27 cellular contexts compared by ENCODE assay signal in the genomic region with DNA sequence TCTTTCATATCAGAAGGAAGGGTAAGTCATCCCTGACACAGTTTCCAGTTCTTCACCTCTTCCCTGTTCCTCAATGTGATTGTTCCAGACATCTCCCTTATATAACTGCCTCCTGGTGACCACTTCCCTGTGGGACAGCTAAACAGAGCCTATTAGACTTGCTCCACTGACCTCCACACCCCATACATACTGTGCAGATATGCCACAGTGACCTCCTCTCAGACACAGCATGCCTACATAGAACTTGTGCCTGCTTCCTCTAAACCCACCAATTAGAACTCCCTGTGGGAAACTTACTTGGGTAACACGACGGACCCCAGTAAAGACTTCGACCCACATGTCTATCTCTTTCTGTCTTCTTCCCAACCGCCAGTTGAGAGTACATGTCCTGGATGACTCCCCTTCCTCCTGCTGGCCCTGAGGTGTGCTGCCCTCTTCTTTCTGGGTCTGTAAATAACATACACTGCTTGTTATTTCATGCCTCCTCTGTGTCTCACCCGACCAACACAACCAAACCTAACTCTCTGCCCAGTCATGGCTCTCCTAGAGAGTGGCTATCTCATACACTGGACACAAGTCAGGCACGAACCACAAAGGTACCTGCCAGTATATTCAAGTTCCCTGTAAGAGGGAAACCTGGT. TPM values are rescaled to one million over a fixed set of nuclear protein-coding genes. Genes with fewer than 3 reads are reported as not detected.
"Had no signal": no experiment of that assay in that cellular context is flagged by ENCODE, and none has a peak within 500 bp of the region (broad histone marks: within the 10 kb centered on the region; RNA-seq: fewer than 3 reads in every experiment).

No MANE protein-coding gene starts in this region.

- H3K4me1 Mint-ChIP-seq: memory B cell, naive B cell had no signal

- H3K36me3 ChIP-seq: gastrocnemius medialis, heart left ventricle, right lobe of liver, suprapubic skin, transverse colon had no signal

- ATAC-seq: esophagus mucosa; gastrocnemius medialis; heart left ventricle; left lobe of liver; natural killer cell treated with Interleukin-12 subunit alpha and Interleukin-12 subunit beta and Interleukin-15 and Interleukin-18, amount 100 ng/mL, for 72 hours; right lobe of liver had no signal

- H3K4me3 ChIP-seq: gastrocnemius medialis, heart left ventricle, hepatocyte, lung, right lobe of liver, smooth muscle cell, suprapubic skin, transverse colon had no signal

- H3K9me3 Mint-ChIP-seq: endodermal cell; memory B cell; natural killer cell treated with Interleukin-12 subunit alpha and Interleukin-12 subunit beta and Interleukin-15 and Interleukin-18, amount 100 ng/mL, for 72 hours; neural crest cell; stimulated activated naive CD8-positive, alpha-beta T cell treated with anti-CD3 and anti-CD28 coated beads, Interleukin-15, amount 100 ng/mL, for 72 hours had no signal

- H3K36me3 Mint-ChIP-seq: memory B cell; naive B cell; natural killer cell treated with Interleukin-12 subunit alpha and Interleukin-12 subunit beta and Interleukin-15 and Interleukin-18, amount 100 ng/mL, for 72 hours had no signal

- DNase-seq: effector CD8-positive, alpha-beta T cell; endodermal cell; foreskin fibroblast; gastrocnemius medialis; heart left ventricle; kidney; naive B cell; right lobe of liver; stimulated activated CD4-positive, alpha-beta T cell treated with anti-CD3 and anti-CD28 coated beads, Interleukin-12 subunit alpha, Interleukin-12 subunit beta, amount 100 ng/mL, for 4 hours; stimulated activated CD4-positive, alpha-beta T cell treated with anti-CD3 and anti-CD28 coated beads, Interleukin-1b, Interleukin-23, amount 100 ng/mL, for 48 hours; stimulated activated CD4-positive, alpha-beta T cell treated with anti-CD3 and anti-CD28 coated beads, Interleukin-4, amount 100 ng/mL, for 1 hour; stimulated activated CD8-positive, alpha-beta memory T cell treated with anti-CD3 and anti-CD28 coated beads, Interleukin-4, amount 100 ng/mL, for 48 hours; stimulated activated naive CD8-positive, alpha-beta T cell treated with anti-CD3 and anti-CD28 coated beads, Interleukin-15, amount 100 ng/mL, for 72 hours; transverse colon had no signal

- H3K27me3 ChIP-seq: gastrocnemius medialis, hepatocyte, right lobe of liver, suprapubic skin, transverse colon had no signal

- H3K27ac ChIP-seq: epithelial cell of prostate, gastrocnemius medialis, heart left ventricle, hepatocyte, parathyroid adenoma, right lobe of liver, suprapubic skin, transverse colon had no signal

- H3K9me3 ChIP-seq: gastrocnemius medialis, heart left ventricle, right lobe of liver, suprapubic skin, transverse colon had no signal

- H3K27ac Mint-ChIP-seq: endodermal cell; memory B cell; natural killer cell treated with Interleukin-12 subunit alpha and Interleukin-12 subunit beta and Interleukin-15 and Interleukin-18, amount 100 ng/mL, for 72 hours; progenitor cell of endocrine pancreas; stimulated activated naive CD8-positive, alpha-beta T cell treated with anti-CD3 and anti-CD28 coated beads, Interleukin-15, amount 100 ng/mL, for 72 hours had no signal

- H3K4me3 Mint-ChIP-seq: endodermal cell; memory B cell; naive B cell; natural killer cell treated with Interleukin-12 subunit alpha and Interleukin-12 subunit beta and Interleukin-15 and Interleukin-18, amount 100 ng/mL, for 72 hours; neural crest cell; stimulated activated naive CD8-positive, alpha-beta T cell treated with anti-CD3 and anti-CD28 coated beads, Interleukin-15, amount 100 ng/mL, for 72 hours had no signal

- H3K4me1 ChIP-seq: parathyroid adenoma, right lobe of liver, suprapubic skin, transverse colon had no signal

- H3K27me3 Mint-ChIP-seq: stimulated activated naive CD8-positive, alpha-beta T cell treated with anti-CD3 and anti-CD28 coated beads, Interleukin-15, amount 100 ng/mL, for 72 hours had no signal

RNA-seq across cellular contexts. Expression of gene IGSF11, which starts 53.0 kb away (rescaled TPM):
- total RNA-seq: glomerular endothelial cell, hepatocyte, right lobe of liver, smooth muscle cell had no signal
